ENCODE assay signal across 25 cellular contexts in genomic region chr7:50488379-50488778, GRCh38.
"Had no signal": no experiment of that assay in that cellular context is flagged by ENCODE, and none has a peak within 500 bp of the region (broad histone marks: within the 10 kb centered on the region; RNA-seq: fewer than 3 reads in every experiment).

No MANE protein-coding gene starts in this region.

- H3K4me3 ChIP-seq: K562, PC-9, Peyer's patch, SJCRH30 had no signal

- H3K27me3 ChIP-seq: Peyer's patch had no signal

- DNase-seq: Kasumi-1, MM.1S, NCI-H1092 treated with DMSO at 0.1 percent for 48 hours, NCI-H1436, NCI-H187, NCI-H2029, NCI-H2081 treated with DMSO at 0.1 percent for 48 hours, NCI-H2171, NCI-H226, NCI-H446, NCI-H510A, NCI-H524 treated with DMSO at 0.1 percent for 48 hours, NCI-H69, NCI-H774, PC-9, Peyer's patch, SHP77 treated with DMSO at 0.1 percent for 48 hours, SJCRH30 had no signal

- FAIRE-seq: HTR-8/SVneo, K562 had no signal

- H3K36me3 Mint-ChIP-seq: IgD-negative memory B cell had no signal

- H3K4me1 ChIP-seq: Peyer's patch, SJCRH30 had no signal

- H3K36me3 ChIP-seq: SJCRH30 had no signal

- H3K4me3 Mint-ChIP-seq: IgD-negative memory B cell had no signal

- H3K27ac ChIP-seq: HL-60, KMS-11, PC-9, Peyer's patch, SJCRH30 had no signal

- H3K4me1 Mint-ChIP-seq: IgD-negative memory B cell had no signal

- H3K27ac Mint-ChIP-seq: IgD-negative memory B cell had no signal

- H3K9me3 ChIP-seq: Peyer's patch, SJCRH30 had no signal

- ATAC-seq: K562, Right ventricle myocardium inferior, SK-N-SH treated with all-trans-retinoic acid at 6 μM for 48 hours had no signal
